In the genomic region with DNA sequence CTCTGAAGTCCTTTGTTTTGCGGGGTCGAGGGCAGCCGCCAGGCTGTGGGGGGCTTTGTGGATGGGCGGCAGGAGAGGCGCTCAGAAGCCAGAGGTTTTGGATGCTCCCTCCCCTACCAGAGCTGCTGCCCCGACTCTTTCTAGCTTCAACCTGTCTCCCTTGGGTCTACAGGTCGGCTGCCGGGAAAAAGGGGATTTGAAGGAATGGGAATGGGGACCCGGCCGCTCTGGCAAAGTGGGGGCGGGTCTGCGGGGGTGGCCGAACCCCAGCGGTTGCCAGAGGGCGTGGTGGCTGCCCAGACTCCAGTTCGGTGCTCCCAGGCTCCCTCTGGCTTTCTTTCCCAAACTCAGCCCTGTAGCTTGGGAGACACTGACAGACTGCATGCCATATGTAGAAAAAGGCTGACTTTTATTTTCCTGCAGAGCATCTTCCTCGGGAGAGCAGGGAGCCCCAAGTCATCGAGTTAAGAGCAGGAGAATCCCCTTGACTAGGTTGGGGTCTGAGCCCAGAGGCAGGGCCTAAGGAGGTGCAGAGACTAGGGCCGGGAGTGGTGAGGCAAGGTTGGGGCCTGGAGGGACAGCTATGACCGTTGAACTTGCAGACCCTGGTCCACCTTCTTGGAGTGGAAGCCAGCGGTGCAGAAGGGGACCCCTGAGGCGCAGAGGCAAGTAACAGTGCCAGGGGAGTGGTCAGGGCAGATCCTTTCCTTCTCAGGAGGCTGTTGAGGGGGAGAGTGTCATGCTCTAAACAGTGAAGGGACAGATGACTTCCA, we compare ENCODE assay signal across 1 cellular context.
TF ChIP-seq lines count a peak whose summit lies in the region.

No MANE protein-coding gene starts in this region.

TF ChIP-seq in endothelial cell of umbilical vein, 7 proteins besides CTCF, POLR2A, EP300 and RAD21:
- no peak for TF ChIP-seq POLR2AphosphoS5 (IDR thresholded peaks at IDR 0.05; ENCODE audit: insufficient read depth, low read depth, low read length)
- TF ChIP-seq MAX (IDR thresholded peaks at IDR 0.05; ENCODE audit: insufficient read depth, insufficient read length) = no peak
- TF ChIP-seq GATA2 (IDR thresholded peaks at IDR 0.05; ENCODE audit: insufficient read depth, insufficient read length, low read depth, low read length) = no peak
- TF ChIP-seq MYC (IDR thresholded peaks at IDR 0.05; ENCODE audit: low read depth, low read length) = no peak
- TF ChIP-seq JUN (IDR thresholded peaks at IDR 0.05; ENCODE audit: borderline replicate concordance, insufficient read depth, insufficient read length, low read depth) = no peak
- TF ChIP-seq FOS (IDR thresholded peaks at IDR 0.05; ENCODE audit: borderline replicate concordance, insufficient read depth, low read length) = no peak
- no peak for TF ChIP-seq EZH2 (IDR thresholded peaks at IDR 0.05; ENCODE audit: borderline replicate concordance, low read depth, low read length, severe bottlenecking)
TF ChIP-seq in endothelial cell of umbilical vein: peak in this region for 0.
